Comparison of ENCODE assay signal across 8 cellular contexts in genomic region chr9:38067611-38067891, GRCh38. TPM values are rescaled to one million over a fixed set of nuclear protein-coding genes. Genes with fewer than 3 reads are reported as not detected.
A peak's percentile ranks its signal among the peaks of the same experiment; 100 is the strongest.
DNase-seq lines count a peak whose midpoint lies in the region; TF ChIP-seq lines count a peak whose summit lies in the region.

No MANE protein-coding gene starts in this region.

- DNase-seq in glomerular visceral epithelial cell (ENCODE audit: extremely low spot score) (peak; percentile 45), NCI-H1436 (lab: John Stamatoyannopoulos, UW) (no peak), GM13977 (ENCODE audit: low spot score) (no peak), mesenteric fat pad (ENCODE audit: low spot score) (no peak), NCI-H1930 (lab: John Stamatoyannopoulos, UW) (no peak)

- H3K4me3 ChIP-seq in GM08714 (ENCODE audit: low read length) (peak overlapping the region; percentile 79; the same call in 1 of the 2 replicates), rectal smooth muscle tissue (ENCODE audit: low read length) (peak overlapping the region; percentile 77)

- peaks cover 9% of the 10 kb centered on the region for H3K4me1 ChIP-seq in rectal smooth muscle tissue (ENCODE audit: control insufficient read depth, insufficient read depth, low read length)

- no peaks in the 10 kb centered on the region for H3K36me3 ChIP-seq in rectal smooth muscle tissue (ENCODE audit: control insufficient read depth, insufficient read depth, low read length)

- peak overlapping the region; percentile 98 for H3K27ac ChIP-seq in VCaP
- H3K27ac ChIP-seq in rectal smooth muscle tissue (ENCODE audit: low read depth, low read length): peak overlapping the region; percentile 70

- in situ Hi-C loops in GM13977 (cut with MboI; ENCODE audit: low pct_unique_long_range_greater_than_20kb, low sequenced_read_pairs, unreplicated experiment): no loop called here

- TF ChIP-seq CTCF in VCaP (conservative IDR thresholded peaks at IDR 0.05): no peak
- TF ChIP-seq CTCF in GM13977 (IDR thresholded peaks at IDR 0.05; ENCODE audit: extremely low read depth, insufficient read depth, missing control alignments): no peak

- H3K9ac ChIP-seq in rectal smooth muscle tissue (ENCODE audit: low read length): peak overlapping the region; percentile 57

- no peaks in the 10 kb centered on the region for H3K27me3 ChIP-seq in rectal smooth muscle tissue (ENCODE audit: control insufficient read depth, insufficient read depth, low read length)

RNA-seq across cellular contexts. Expression of gene SHB, which starts 1.5 kb away (rescaled TPM):
- total RNA-seq in mesenteric fat pad: 19.3 TPM
